ENCODE assay signal across 8 cellular contexts in the genomic region with DNA sequence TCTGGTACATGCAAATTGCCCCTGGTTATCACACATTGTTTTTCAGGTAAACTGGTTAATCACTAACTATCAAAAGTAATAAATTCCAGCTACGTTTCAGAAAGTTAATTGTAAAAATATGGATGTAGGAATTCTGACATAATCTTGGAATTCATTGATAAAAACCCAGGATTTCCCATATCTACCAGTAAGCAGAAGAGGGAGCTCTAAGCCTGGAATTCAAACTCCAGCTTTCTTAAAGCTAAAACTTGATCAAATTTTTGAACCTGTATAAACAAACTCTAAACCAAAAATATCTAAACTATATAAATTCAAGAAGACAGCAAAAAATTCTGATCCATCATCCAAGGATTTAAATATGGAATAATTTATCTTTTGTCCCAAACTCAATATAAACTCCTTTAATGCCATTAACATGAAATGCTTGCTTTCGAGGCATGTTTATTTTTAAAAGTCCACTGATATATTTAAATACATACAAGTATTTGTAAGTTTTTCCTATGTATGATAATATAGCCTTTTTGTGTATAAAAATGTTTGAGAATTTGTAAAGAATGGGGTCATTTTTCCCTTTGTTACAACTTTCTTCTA.
DNase-seq lines count a peak whose midpoint lies in the region; ATAC-seq, FAIRE-seq and TF ChIP-seq lines count a peak whose summit lies in the region.

No MANE protein-coding gene starts in this region.

- H3K27ac ChIP-seq in right atrium auricular region (no peak overlapping the region), SK-N-SH (ENCODE audit: low read depth in 2 of 2, low read length in 1 of 2) (no peak overlapping the region), hepatocyte (no peak overlapping the region), aorta (ENCODE audit: low read depth in 1 of 2, low read length in 2 of 2) (no peak overlapping the region)

- H4K20me1 ChIP-seq in SK-N-SH (ENCODE audit: insufficient read depth) = no peaks in the 10 kb centered on the region
- H4K20me1 ChIP-seq in hepatocyte (ENCODE audit: insufficient read depth, poor library complexity, severe bottlenecking) = no peaks in the 10 kb centered on the region

- peak; percentile 34 to 77 for TF ChIP-seq CTCF in right atrium auricular region (IDR thresholded peaks at IDR 0.05)
- TF ChIP-seq CTCF in SK-N-SH (IDR thresholded peaks at IDR 0.05) = peak; percentile 82
- peak; percentile 89 for TF ChIP-seq CTCF in hepatocyte (IDR thresholded peaks at IDR 0.05; ENCODE audit: poor library complexity)

- H3K4me3 ChIP-seq in right atrium auricular region (no peak overlapping the region), SK-N-SH (ENCODE audit: low read depth in 2 of 2, low read length in 1 of 2) (no peak overlapping the region; a peak in 1 of 4 replicates), hepatocyte (no peak overlapping the region), aorta (ENCODE audit: low read length in 2 of 2) (no peak overlapping the region)

- intact Hi-C loops in Right ventricle myocardium superior (cut with DNase I) = loop anchor here (2.0 kb wide), 1 partner anchor 244 kb away; no protein-coding TSS in a partner anchor
- intact Hi-C loops in aorta (cut with DNase I) = loop anchor here (1.0 to 10.0 kb wide), 5 partner anchors 82 to 434 kb away; partner anchors contain the start of genes HDDC2 (in 1 of the 2) and RNF217 (in 1 of the 2)

- WGBS in SK-N-SH (ENCODE audit: low lambda C conversion rate) = 10% methylated on average over 2 of the region's 2 CpGs
- WGBS in hepatocyte (ENCODE audit: low lambda C conversion rate, missing lambda C conversion rate) = 39% methylated on average over 2 of the region's 2 CpGs
- 6 to 7% methylated on average over 2 of the region's 2 CpGs for WGBS in aorta, 2 donors

- POLR2A ChIA-PET in SK-N-SH (lab: Yijun Ruan, JAX) = no interaction called here

- H3K9me2 ChIP-seq in SK-N-SH = no peaks in the 10 kb centered on the region
- no peaks in the 10 kb centered on the region for H3K9me2 ChIP-seq in hepatocyte (replicated peaks; ENCODE audit: insufficient read depth)

- CTCF ChIA-PET in SK-N-SH (lab: Yijun Ruan, JAX) = interaction anchor here (0.7 to 2.0 kb wide), 4 partner anchors 10 to 874 kb away, joined by 3 to 11 read pairs (median 8); no protein-coding TSS in a partner anchor

- TF ChIP-seq EP300 in SK-N-SH (IDR thresholded peaks at IDR 0.05; ENCODE audit: borderline replicate concordance in 1 of 2, low read depth in 1 of 2, low read length in 1 of 2) = no peak

- H3K4me2 ChIP-seq in SK-N-SH = no peak overlapping the region
- H3K4me2 ChIP-seq in hepatocyte = no peak overlapping the region

- no peaks in the 10 kb centered on the region for H3K36me3 ChIP-seq in right atrium auricular region
- H3K36me3 ChIP-seq in SK-N-SH (replicated peaks in 1 of 2; ENCODE audit: control insufficient read depth in 1 of 2, insufficient read depth in 2 of 2, low read length in 1 of 2) = no peaks in the 10 kb centered on the region
- no peaks in the 10 kb centered on the region for H3K36me3 ChIP-seq in hepatocyte (replicated peaks; ENCODE audit: insufficient read depth, low read depth)
- H3K36me3 ChIP-seq in aorta (ENCODE audit: control insufficient read depth in 1 of 2, insufficient read depth in 2 of 2, low read length in 1 of 2) = no peaks in the 10 kb centered on the region

- H3K9ac ChIP-seq in SK-N-SH = no peak overlapping the region

- H3K9me3 ChIP-seq in right atrium auricular region (no peaks in the 10 kb centered on the region), SK-N-SH (no peaks in the 10 kb centered on the region), hepatocyte (ENCODE audit: low read depth) (no peaks in the 10 kb centered on the region), aorta (ENCODE audit: control insufficient read depth, low read length) (no peaks in the 10 kb centered on the region)

- no peak overlapping the region for H2AFZ ChIP-seq in SK-N-SH (ENCODE audit: low read depth)
- no peak overlapping the region for H2AFZ ChIP-seq in hepatocyte

- TF ChIP-seq RAD21 in SK-N-SH (IDR thresholded peaks at IDR 0.05; ENCODE audit: low read length) = peak; percentile 75

- TF ChIP-seq POLR2A in H54 (IDR thresholded peaks at IDR 0.05; ENCODE audit: low read depth, low read length) = no peak

- FAIRE-seq in H54 (lab: Jason Lieb, UNC) = no peak

- no peak for ATAC-seq in Right ventricle myocardium superior (ENCODE audit: poor library complexity)
- peak; percentile 63 for ATAC-seq in aorta (ENCODE audit: low FRiP score)
- no peak for ATAC-seq in GM18868 (IDR thresholded peaks at IDR 0.05; ENCODE audit: unreplicated experiment)

- DNase-seq in right atrium auricular region (ENCODE audit: low spot score) (no peak), Right ventricle myocardium superior (no peak), SK-N-SH (peak; percentile 8), hepatocyte (ENCODE audit: low spot score) (peak; percentile 47), aorta (no peak), H54 (ENCODE audit: insufficient read length, low spot score) (no peak)
- no peak for DNase-seq in NK-92 treated with Interleukin-12 subunit alpha and Interleukin-12 subunit beta, amount 100 ng/mL, for 24 hours (lab: John Stamatoyannopoulos, UW)

- no peaks in the 10 kb centered on the region for H3F3A ChIP-seq in SK-N-SH (replicated peaks; ENCODE audit: insufficient read depth)

- H3K79me2 ChIP-seq in SK-N-SH (ENCODE audit: insufficient read depth) = no peaks in the 10 kb centered on the region
- H3K79me2 ChIP-seq in hepatocyte = no peaks in the 10 kb centered on the region

- H3K4me1 ChIP-seq in right atrium auricular region (no peaks in the 10 kb centered on the region), SK-N-SH (ENCODE audit: control insufficient read depth in 1 of 2, insufficient read depth in 2 of 2, low read depth in 1 of 2, low read length in 1 of 2) (no peaks in the 10 kb centered on the region), hepatocyte (ENCODE audit: insufficient read depth) (no peaks in the 10 kb centered on the region), aorta (ENCODE audit: control insufficient read depth in 1 of 2, insufficient read depth in 2 of 2, low read length in 2 of 2) (no peaks in the 10 kb centered on the region)

- H3K27me3 ChIP-seq in right atrium auricular region (no peaks in the 10 kb centered on the region), SK-N-SH (ENCODE audit: insufficient read depth) (no peaks in the 10 kb centered on the region; the same call in 1 of the 2 replicates), hepatocyte (no peaks in the 10 kb centered on the region), aorta (ENCODE audit: control insufficient read depth in 1 of 2, insufficient read depth in 2 of 2, low read length in 1 of 2) (no peaks in the 10 kb centered on the region)

TF ChIP-seq in SK-N-SH, 30 proteins besides CTCF, POLR2A, EP300 and RAD21:
- TF ChIP-seq, protein P1, sequence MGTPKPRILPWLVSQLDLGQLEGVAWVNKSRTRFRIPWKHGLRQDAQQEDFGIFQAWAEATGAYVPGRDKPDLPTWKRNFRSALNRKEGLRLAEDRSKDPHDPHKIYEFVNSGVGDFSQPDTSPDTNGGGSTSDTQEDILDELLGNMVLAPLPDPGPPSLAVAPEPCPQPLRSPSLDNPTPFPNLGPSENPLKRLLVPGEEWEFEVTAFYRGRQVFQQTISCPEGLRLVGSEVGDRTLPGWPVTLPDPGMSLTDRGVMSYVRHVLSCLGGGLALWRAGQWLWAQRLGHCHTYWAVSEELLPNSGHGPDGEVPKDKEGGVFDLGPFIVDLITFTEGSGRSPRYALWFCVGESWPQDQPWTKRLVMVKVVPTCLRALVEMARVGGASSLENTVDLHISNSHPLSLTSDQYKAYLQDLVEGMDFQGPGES (IDR thresholded peaks at IDR 0.05; ENCODE audit: low read depth, low read length) = no peak
- peak; percentile 41; the same call in 1 of the 2 replicates for TF ChIP-seq SMC3 (IDR thresholded peaks at IDR 0.05; ENCODE audit: low read depth, low read length)

Comparison
In these comparisons a context has a peak if more than half of its experiments do, and no peak if none do; other contexts are left out.
1. DNase-seq: peak in SK-N-SH (single experiment) and hepatocyte (single experiment); none in right atrium auricular region (single experiment), Right ventricle myocardium superior (single experiment), aorta (0 of 2), NK-92 treated with Interleukin-12 subunit alpha and Interleukin-12 subunit beta, amount 100 ng/mL, for 24 hours (single experiment) and H54 (single experiment).
2. Peak in every context shown above with its lines, with median percentiles within 50 percentile points of each other: CTCF ChIP-seq.